ENCODE assay signal across 8 cellular contexts in the genomic region with DNA sequence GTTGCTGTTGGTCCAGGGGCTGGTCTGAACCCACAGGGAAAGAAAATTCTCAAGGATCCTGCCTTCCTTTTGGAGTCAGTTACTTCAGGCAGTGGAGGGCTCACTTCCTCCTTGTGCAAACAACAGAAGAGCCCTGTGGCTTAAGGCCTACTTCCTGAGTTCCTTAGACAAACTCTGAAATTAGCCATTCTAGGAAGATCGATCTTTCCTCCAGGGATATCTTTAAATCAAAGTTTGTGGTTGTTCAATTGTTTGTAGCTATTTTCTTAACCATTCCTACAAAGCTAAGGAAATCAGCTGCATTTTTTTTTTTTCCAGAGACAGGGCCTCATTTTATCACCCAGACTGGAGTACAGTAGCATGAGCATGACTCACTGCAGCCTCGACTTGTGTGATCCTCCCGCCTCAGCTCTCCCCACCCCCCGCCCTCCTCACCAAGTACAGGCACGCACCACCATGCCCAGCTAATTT.
A peak's percentile ranks its signal among the peaks of the same experiment; 100 is the strongest.
DNase-seq lines count a peak whose midpoint lies in the region; ATAC-seq and TF ChIP-seq lines count a peak whose summit lies in the region.

No MANE protein-coding gene starts in this region.

- H3K36me3 ChIP-seq in IMR-90 (ENCODE audit: control insufficient read depth, insufficient read depth, low read length) (no peaks in the 10 kb centered on the region), gastroesophageal sphincter (no peaks in the 10 kb centered on the region), HAP-1 (replicated peaks) (no peaks in the 10 kb centered on the region)

- H3K27ac ChIP-seq in IMR-90 (ENCODE audit: insufficient read depth, low read length) (peak overlapping the region; percentile 63), gastroesophageal sphincter (peak overlapping the region in 2 of 4 donors; percentile 53 to 61)

- dilution Hi-C loops in IMR-90 (cut with HindIII; ENCODE audit: low sequenced_read_pairs, unreplicated experiment), result loop anchor here (25.0 kb wide), 1 partner anchor 212 kb away; no protein-coding TSS in a partner anchor

- 0 out of 2 replicates have a peak, but pooled peaks have one; percentile 6 for TF ChIP-seq RAD21 in IMR-90 (IDR thresholded peaks at IDR 0.05; ENCODE audit: low read length)

- ATAC-seq in IMR-90 (ENCODE audit: low read depth) (peak; percentile 91), left ventricle myocardium superior (peak; percentile 15), gastroesophageal sphincter (no peak)
- peak; percentile 71 for ATAC-seq in activated CD8-positive, alpha-beta T cell treated with anti-CD3 and anti-CD28 coated beads, Interleukin-2, amount 10 ng/mL, durations not matched to agents 7 days and 5 days

- H3K56ac ChIP-seq in IMR-90 (ENCODE audit: extremely low read depth, insufficient read depth, low read length), result peak overlapping the region; percentile 73; the same call in 1 of the 2 replicates

- H3K9me3 Mint-ChIP-seq in activated CD8-positive, alpha-beta T cell treated with anti-CD3 and anti-CD28 coated beads, Interleukin-2, amount 10 ng/mL, durations not matched to agents 7 days and 5 days (ENCODE audit: insufficient read depth), result no peaks in the 10 kb centered on the region

- H4K20me1 ChIP-seq in IMR-90 (ENCODE audit: insufficient read depth, low read length), result no peaks in the 10 kb centered on the region

- TF ChIP-seq CTCF in IMR-90 (conservative IDR thresholded peaks at IDR 0.05; ENCODE audit: low read depth, low read length), result no peak
- TF ChIP-seq CTCF in gastroesophageal sphincter (IDR thresholded peaks at IDR 0.05), result no peak

- no peaks in the 10 kb centered on the region for H3K27me3 Mint-ChIP-seq in activated CD8-positive, alpha-beta T cell treated with anti-CD3 and anti-CD28 coated beads, Interleukin-2, amount 10 ng/mL, durations not matched to agents 7 days and 5 days (ENCODE audit: low read depth)

- H3K36me3 Mint-ChIP-seq in activated CD8-positive, alpha-beta T cell treated with anti-CD3 and anti-CD28 coated beads, Interleukin-2, amount 10 ng/mL, durations not matched to agents 7 days and 5 days (ENCODE audit: low read depth), result no peaks in the 10 kb centered on the region

- no TSS peak for BruUV-seq in IMR-90 (replicated peaks; lab: Mats Ljungman, UMichigan)

- WGBS in IMR-90 (ENCODE audit: extremely low coverage in 2 of 2, insufficient read length in 1 of 2), 2 experiments, result 0% methylated on average over 1 of the region's 5 CpGs; no CpG with 5 or more reads in 1 of the 2 experiments
- WGBS in gastroesophageal sphincter (ENCODE audit: low coverage in 1 of 2), 2 donors, result 21 to 31% methylated on average over 3 to 5 of the region's 5 CpGs

- H3K9me3 ChIP-seq in IMR-90 (ENCODE audit: control insufficient read depth, insufficient read depth, low read length) (no peaks in the 10 kb centered on the region), gastroesophageal sphincter (no peaks in the 10 kb centered on the region), HAP-1 (no peaks in the 10 kb centered on the region)

- in situ Hi-C loops in IMR-90 (cut with MboI; ENCODE audit: low sequenced_read_pairs), result loop anchor here (5.0 kb wide), 1 partner anchor 217 kb away; no protein-coding TSS in a partner anchor
- in situ Hi-C loops in HAP-1 (cut with MboI; ENCODE audit: low sequenced_read_pairs), result loop anchor here (5.0 kb wide), 1 partner anchor 227 kb away; no protein-coding TSS in a partner anchor

- peaks cover 24% of the 10 kb centered on the region for H3K9me1 ChIP-seq in IMR-90 (ENCODE audit: insufficient read depth, low read length)

- peak overlapping the region; percentile 21; the same call in 1 of the 2 replicates for H3K23ac ChIP-seq in IMR-90 (ENCODE audit: low read depth, low read length)

- POLR2A ChIA-PET in IMR-90 (lab: Charles Lee; ENCODE audit: unreplicated experiment), result interaction anchor here (0.6 kb wide), 1 partner anchor 78 kb away, joined by 5 read pairs; no protein-coding TSS in a partner anchor
- POLR2A ChIA-PET in activated CD8-positive, alpha-beta T cell treated with anti-CD3 and anti-CD28 coated beads, Interleukin-2, amount 10 ng/mL, durations not matched to agents 7 days and 5 days (lab: Charles Lee), result interaction anchor here (0.6 kb wide), 1 partner anchor 1117 kb away, joined by 4 read pairs; no protein-coding TSS in a partner anchor

- CTCF ChIA-PET in IMR-90 (lab: Yijun Ruan, JAX), result interaction anchor here (0.6 to 1.3 kb wide), 7 partner anchors 9 to 651 kb away, joined by 3 to 5 read pairs (median 3); no protein-coding TSS in a partner anchor
- CTCF ChIA-PET in activated CD8-positive, alpha-beta T cell treated with anti-CD3 and anti-CD28 coated beads, Interleukin-2, amount 10 ng/mL, durations not matched to agents 7 days and 5 days (lab: Charles Lee), result interaction anchor here (0.6 kb wide), 1 partner anchor 236 kb away, joined by 3 read pairs; no protein-coding TSS in a partner anchor

- H3K4me1 Mint-ChIP-seq in activated CD8-positive, alpha-beta T cell treated with anti-CD3 and anti-CD28 coated beads, Interleukin-2, amount 10 ng/mL, durations not matched to agents 7 days and 5 days (ENCODE audit: low read depth), result peaks cover 19% of the 10 kb centered on the region

- H3K18ac ChIP-seq in IMR-90 (ENCODE audit: low read depth, low read length), result peak overlapping the region; percentile 35

- peak overlapping the region; percentile 97; the same call in 2 of the 3 replicates for H2BK15ac ChIP-seq in IMR-90 (ENCODE audit: low read depth, low read length)

- H2BK120ac ChIP-seq in IMR-90 (ENCODE audit: low read depth, low read length), result peak overlapping the region; percentile 81

- H4K91ac ChIP-seq in IMR-90 (ENCODE audit: insufficient read depth, low read depth, low read length), result peak overlapping the region; percentile 91

- peak overlapping the region; percentile 90 for H2AK9ac ChIP-seq in IMR-90 (replicated peaks; ENCODE audit: low read depth, low read length, poor library complexity)

- peak overlapping the region; percentile 87 for H3K4ac ChIP-seq in IMR-90 (ENCODE audit: low read depth, low read length)

- peak overlapping the region; percentile 68 for H3K27ac Mint-ChIP-seq in activated CD8-positive, alpha-beta T cell treated with anti-CD3 and anti-CD28 coated beads, Interleukin-2, amount 10 ng/mL, durations not matched to agents 7 days and 5 days

- peak overlapping the region; percentile 51 for H4K5ac ChIP-seq in IMR-90 (ENCODE audit: low read depth, low read length)

- H2BK5ac ChIP-seq in IMR-90 (ENCODE audit: low read depth, low read length, poor library complexity, severe bottlenecking), result peak overlapping the region; percentile 90

- peak overlapping the region; percentile 73 to 76 for H4K8ac ChIP-seq in IMR-90 (ENCODE audit: low read depth in 2 of 2, low read length in 2 of 2)

- peaks cover 22 to 43% of the 10 kb centered on the region in 2 experiments for H3K79me1 ChIP-seq in IMR-90 (ENCODE audit: low read depth in 1 of 2, low read length in 2 of 2)

- H3K9ac ChIP-seq in IMR-90 (ENCODE audit: low read depth, low read length), result peak overlapping the region; percentile 58

- no peak overlapping the region for H3K4me3 ChIP-seq in IMR-90 (ENCODE audit: insufficient read depth, low read depth, low read length)
- H3K4me3 ChIP-seq in gastroesophageal sphincter, result no peak overlapping the region
- no peak overlapping the region for H3K4me3 ChIP-seq in HAP-1

- peak overlapping the region; percentile 86 for H3K14ac ChIP-seq in IMR-90 (replicated peaks; ENCODE audit: low read depth, low read length)

- TF ChIP-seq EP300 in gastroesophageal sphincter (IDR thresholded peaks at IDR 0.05), result no peak

- peak overlapping the region; percentile 88 for H2BK20ac ChIP-seq in IMR-90 (ENCODE audit: low read depth, low read length)

- intact Hi-C loops in IMR-90 (cut with micrococcal nuclease), result no loop called here
- intact Hi-C loops in left ventricle myocardium superior (cut with micrococcal nuclease), result no loop called here

- TF ChIP-seq POLR2A in IMR-90 (IDR thresholded peaks at IDR 0.05; ENCODE audit: low read depth, low read length), result no peak
- no peak for TF ChIP-seq POLR2A in gastroesophageal sphincter (IDR thresholded peaks at IDR 0.05)

- H3K4me3 Mint-ChIP-seq in activated CD8-positive, alpha-beta T cell treated with anti-CD3 and anti-CD28 coated beads, Interleukin-2, amount 10 ng/mL, durations not matched to agents 7 days and 5 days, result no peak overlapping the region

- peak; percentile 33 to 61 for DNase-seq in AML-193 (lab: John Stamatoyannopoulos, UW)
- DNase-seq in IMR-90, result peak; percentile 92
- DNase-seq in activated CD8-positive, alpha-beta T cell treated with anti-CD3 and anti-CD28 coated beads, Interleukin-2, amount 10 ng/mL, durations not matched to agents 7 days and 5 days, result no peak
- no peak for DNase-seq in left ventricle myocardium superior
- DNase-seq in stimulated activated CD4-positive, alpha-beta T cell treated with anti-CD3 and anti-CD28 coated beads, Interleukin-2, amount 100 ng/mL, for 24 hours, result peak; percentile 17 to 23
- no peak for DNase-seq in HAP-1 (ENCODE audit: low spot score in 2 of 2)
- no peak for DNase-seq in activated effector memory CD4-positive, alpha-beta T cell treated with Interleukin-2 at 50 U/mL for 16 hours

- H2AFZ ChIP-seq in IMR-90 (replicated peaks; ENCODE audit: low read length, poor library complexity), result peak overlapping the region; percentile 80

- peak overlapping the region; percentile 79 for H2AK5ac ChIP-seq in IMR-90 (ENCODE audit: low read depth, low read length)

- H3K4me1 ChIP-seq in IMR-90 (ENCODE audit: control insufficient read depth, insufficient read depth, low read length) (peaks cover 24% of the 10 kb centered on the region), gastroesophageal sphincter (peaks cover 3 to 46% (median 8%) of the 10 kb centered on the region in 3 donors), HAP-1 (no peaks in the 10 kb centered on the region)

- peak overlapping the region; percentile 1; the same call in 1 of the 2 replicates for H3K4me2 ChIP-seq in IMR-90 (ENCODE audit: low read depth, low read length)

- H3K27me3 ChIP-seq in IMR-90 (ENCODE audit: control insufficient read depth, insufficient read depth, low read length) (no peaks in the 10 kb centered on the region), gastroesophageal sphincter (no peaks in the 10 kb centered on the region), HAP-1 (ENCODE audit: low read depth) (no peaks in the 10 kb centered on the region)

TF ChIP-seq in IMR-90, 13 proteins besides CTCF, POLR2A, EP300 and RAD21 (continues in another document):
- peak; percentile 86 for TF ChIP-seq FOS (IDR thresholded peaks at IDR 0.05; ENCODE audit: low read depth, low read length)
- TF ChIP-seq RCOR1 (IDR thresholded peaks at IDR 0.05; ENCODE audit: insufficient replicate concordance, low read length), result no peak
- no peak for TF ChIP-seq ELK1 (IDR thresholded peaks at IDR 0.05; ENCODE audit: borderline replicate concordance, low read depth, low read length)
- TF ChIP-seq RFX5 (IDR thresholded peaks at IDR 0.05; ENCODE audit: low read depth, low read length), result no peak

Comparison
In these comparisons a context has a peak if more than half of its experiments do, and no peak if none do; other contexts are left out.
1. DNase-seq: peak in AML-193 (2 of 2), IMR-90 (single experiment) and stimulated activated CD4-positive, alpha-beta T cell treated with anti-CD3 and anti-CD28 coated beads, Interleukin-2, amount 100 ng/mL, for 24 hours (2 of 2); none in activated CD8-positive, alpha-beta T cell treated with anti-CD3 and anti-CD28 coated beads, Interleukin-2, amount 10 ng/mL, durations not matched to agents 7 days and 5 days (single experiment), left ventricle myocardium superior (single experiment), HAP-1 (0 of 2) and activated effector memory CD4-positive, alpha-beta T cell treated with Interleukin-2 at 50 U/mL for 16 hours (single experiment).